In the genomic region with DNA sequence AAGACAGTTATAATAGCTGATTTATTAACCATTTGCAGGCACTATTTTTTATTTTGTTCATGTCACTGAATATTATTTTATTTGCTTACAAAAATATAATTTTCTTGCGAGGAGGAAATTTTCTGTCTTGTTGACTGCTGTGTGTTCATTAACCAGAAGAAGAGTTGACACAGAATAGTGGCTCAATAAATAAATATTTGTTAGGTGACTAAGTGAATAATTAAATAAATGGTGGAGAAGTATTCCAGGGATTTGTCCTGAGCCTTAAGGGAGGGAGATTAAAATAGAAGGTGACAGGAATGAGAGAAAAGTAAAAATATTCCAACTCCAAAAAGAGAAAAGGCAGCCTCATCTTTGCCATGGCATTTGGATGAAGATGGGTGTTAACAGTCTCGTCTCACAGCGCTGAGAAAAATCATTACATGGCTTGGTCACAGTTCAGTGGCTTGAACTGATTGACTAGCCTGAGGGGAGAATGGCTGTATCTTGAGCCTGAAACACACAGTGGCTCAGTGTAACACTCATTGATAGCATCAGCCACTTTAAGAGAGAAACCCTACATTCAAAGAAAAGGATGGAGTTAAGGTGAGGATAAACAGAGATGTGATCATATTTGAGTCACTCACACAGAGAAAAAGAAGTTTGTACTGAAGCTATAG, we compare ENCODE assay signal across 15 cellular contexts.
DNase-seq lines count a peak whose midpoint lies in the region; ATAC-seq and TF ChIP-seq lines count a peak whose summit lies in the region.
"Had no signal": no experiment of that assay in that cellular context is flagged by ENCODE, and none has a peak within 500 bp of the region (broad histone marks: within the 10 kb centered on the region; RNA-seq: fewer than 3 reads in every experiment).

No MANE protein-coding gene starts in this region.

- no peaks in the 10 kb centered on the region for H3K36me3 ChIP-seq in kidney epithelial cell (ENCODE audit: control insufficient read depth, insufficient read depth, low read length)

- peaks cover 18% of the 10 kb centered on the region for H3K9me3 Mint-ChIP-seq in stimulated activated effector memory CD8-positive, alpha-beta T cell treated with anti-CD3 and anti-CD28 coated beads, Interleukin-12 subunit alpha, Interleukin-12 subunit beta, amount 100 ng/mL, for 72 hours

- no peaks in the 10 kb centered on the region for H3K27me3 ChIP-seq in kidney epithelial cell (ENCODE audit: control insufficient read depth, insufficient read depth, low read length)

- TF ChIP-seq CTCF in kidney epithelial cell (IDR thresholded peaks at IDR 0.05; ENCODE audit: insufficient read depth, low read length, poor library complexity, severe bottlenecking), result no peak

- no peaks in the 10 kb centered on the region for H3K36me3 Mint-ChIP-seq in stimulated activated effector memory CD8-positive, alpha-beta T cell treated with anti-CD3 and anti-CD28 coated beads, Interleukin-12 subunit alpha, Interleukin-12 subunit beta, amount 100 ng/mL, for 72 hours
- H3K36me3 Mint-ChIP-seq: IgD-negative memory B cell had no signal

- ATAC-seq in stimulated activated effector memory CD8-positive, alpha-beta T cell treated with anti-CD3 and anti-CD28 coated beads, Interleukin-12 subunit alpha, Interleukin-12 subunit beta, amount 100 ng/mL, for 72 hours, result no peak

- H3K4me3 Mint-ChIP-seq in stimulated activated effector memory CD8-positive, alpha-beta T cell treated with anti-CD3 and anti-CD28 coated beads, Interleukin-12 subunit alpha, Interleukin-12 subunit beta, amount 100 ng/mL, for 72 hours, result no peak overlapping the region
- H3K4me3 Mint-ChIP-seq: IgD-negative memory B cell had no signal

- DNase-seq in NCI-H146 (lab: John Stamatoyannopoulos, UW) (peak; percentile 47), NCI-H146 treated with DMSO at 0.1 percent for 48 hours (lab: John Stamatoyannopoulos, UW; ENCODE audit: unreplicated experiment) (no peak), NCI-H69 (lab: John Stamatoyannopoulos, UW) (peak; percentile 88), kidney epithelial cell (ENCODE audit: low read depth) (peak; percentile 9), renal cortical epithelial cell (ENCODE audit: low read depth) (peak; percentile 65), iPS-NIHi11 (ENCODE audit: low spot score) (no peak), ecto neural progenitor cell (ENCODE audit: low spot score) (no peak)
- no peak for DNase-seq in stimulated activated effector memory CD8-positive, alpha-beta T cell treated with anti-CD3 and anti-CD28 coated beads, Interleukin-12 subunit alpha, Interleukin-12 subunit beta, amount 100 ng/mL, for 72 hours (ENCODE audit: low spot score in 2 of 2)
- DNase-seq: DND-41, HCEC 1CT, MV-4-11, NCI-H1436, NCI-H345, NCI-H526 treated with DMSO at 0.1 percent for 48 hours had no signal

- no peak overlapping the region for H3K27ac Mint-ChIP-seq in stimulated activated effector memory CD8-positive, alpha-beta T cell treated with anti-CD3 and anti-CD28 coated beads, Interleukin-12 subunit alpha, Interleukin-12 subunit beta, amount 100 ng/mL, for 72 hours
- H3K27ac Mint-ChIP-seq: IgD-negative memory B cell had no signal

- H3K4me3 ChIP-seq in kidney epithelial cell (ENCODE audit: low read depth, low read length), result no peak overlapping the region

- no peaks in the 10 kb centered on the region for H3K4me1 Mint-ChIP-seq in stimulated activated effector memory CD8-positive, alpha-beta T cell treated with anti-CD3 and anti-CD28 coated beads, Interleukin-12 subunit alpha, Interleukin-12 subunit beta, amount 100 ng/mL, for 72 hours
- H3K4me1 Mint-ChIP-seq: IgD-negative memory B cell had no signal

Comparison
In these comparisons a context has a peak if more than half of its experiments do, and no peak if none do; other contexts are left out.
1. DNase-seq: peak in NCI-H146 (single experiment), NCI-H69 (single experiment), kidney epithelial cell (single experiment) and renal cortical epithelial cell (single experiment); none in NCI-H146 treated with DMSO at 0.1 percent for 48 hours (single experiment), iPS-NIHi11 (single experiment), ecto neural progenitor cell (single experiment) and stimulated activated effector memory CD8-positive, alpha-beta T cell treated with anti-CD3 and anti-CD28 coated beads, Interleukin-12 subunit alpha, Interleukin-12 subunit beta, amount 100 ng/mL, for 72 hours (0 of 2).